Comparison of ENCODE assay signal across 30 cellular contexts in the genomic region with DNA sequence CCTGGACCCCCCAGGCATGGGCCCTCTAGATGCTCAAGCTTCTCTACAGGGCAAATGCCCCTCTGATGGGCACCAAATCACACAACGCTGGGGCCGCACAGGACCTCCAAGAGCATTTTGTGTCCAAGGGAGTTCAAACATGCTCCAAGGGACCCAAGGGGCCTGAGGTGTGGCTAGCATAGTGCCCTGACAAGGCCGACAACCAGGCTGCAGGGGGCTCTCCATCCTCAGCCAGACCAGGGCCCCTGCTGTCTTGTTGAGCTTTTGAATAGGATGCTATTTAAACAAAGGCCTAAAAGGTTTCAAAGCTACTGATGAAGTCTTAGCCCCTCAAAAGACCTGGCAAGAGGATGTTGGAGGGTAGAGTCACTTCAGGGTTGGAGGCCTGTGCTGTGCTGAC. TPM values are rescaled to one million over a fixed set of nuclear protein-coding genes. Genes with fewer than 3 reads are reported as not detected.
"Had no signal": no experiment of that assay in that cellular context is flagged by ENCODE, and none has a peak within 500 bp of the region (broad histone marks: within the 10 kb centered on the region; RNA-seq: fewer than 3 reads in every experiment).

No MANE protein-coding gene starts in this region.

- H3K36me3 ChIP-seq: brain microvascular endothelial cell, colonic mucosa, esophagus muscularis mucosa, gastrocnemius medialis, WERI-Rb-1 had no signal

- H3K27ac Mint-ChIP-seq: activated B cell treated with CpG ODN at 0.5 μM for 24 hours; activated CD8-positive, alpha-beta T cell treated with anti-CD3 and anti-CD28 coated beads for 36 hours; activated naive CD8-positive, alpha-beta T cell; activated T-helper 17 cell treated with anti-CD3 and anti-CD28 coated beads, Interleukin-2, amount 50 U/mL, for 72 hours; T-helper 17 cell; T-helper 2 cell treated with Interferon-gamma antibody and Interleukin-4, amounts not matched to agents 5 μg/mL and 100 μg/mL, for 36 hours had no signal

- H3K27ac ChIP-seq: brain microvascular endothelial cell, colonic mucosa, dorsolateral prefrontal cortex, esophagus muscularis mucosa, foreskin keratinocyte, gastrocnemius medialis, WERI-Rb-1 had no signal

- H3K4me1 ChIP-seq: colonic mucosa, esophagus muscularis mucosa, foreskin keratinocyte, gastrocnemius medialis had no signal

- H3K4me3 ChIP-seq: colonic mucosa, dorsolateral prefrontal cortex, esophagus muscularis mucosa, gastrocnemius medialis had no signal

- H3K4me3 Mint-ChIP-seq: activated B cell treated with CpG ODN at 0.5 μM for 24 hours; activated CD8-positive, alpha-beta T cell treated with anti-CD3 and anti-CD28 coated beads for 36 hours; activated naive CD8-positive, alpha-beta T cell; activated T-cell treated with anti-CD3 and anti-CD28 coated beads, Interleukin-2, amount 50 U/mL, for 4 hours; activated T-helper 17 cell treated with anti-CD3 and anti-CD28 coated beads, Interleukin-2, amount 50 U/mL, for 72 hours; T-helper 2 cell treated with Interferon-gamma antibody and Interleukin-4, amounts not matched to agents 5 μg/mL and 100 μg/mL, for 36 hours had no signal

- H3K9me3 ChIP-seq: colonic mucosa, esophagus muscularis mucosa, gastrocnemius medialis had no signal

- H3K4me1 Mint-ChIP-seq: activated B cell treated with CpG ODN at 0.5 μM for 24 hours; activated T-helper 17 cell treated with anti-CD3 and anti-CD28 coated beads, Interleukin-2, amount 50 U/mL, for 72 hours; T-helper 17 cell had no signal

- H3K36me3 Mint-ChIP-seq: activated naive CD8-positive, alpha-beta T cell had no signal

- H3K27me3 ChIP-seq: gastrocnemius medialis had no signal

- DNase-seq: activated B cell treated with CpG ODN at 0.5 μM for 24 hours; activated CD4-positive, alpha-beta T cell treated with anti-CD3 and anti-CD28 coated beads for 48 hours; activated CD4-positive, alpha-beta T cell treated with anti-CD3 and anti-CD28 coated beads, Interleukin-2, amount 50 U/mL, for 1 hour; activated CD4-positive, alpha-beta T cell treated with anti-CD3 and anti-CD28 coated beads, Interleukin-2, amount 50 U/mL, for 48 hours; activated CD8-positive, alpha-beta memory T cell treated with anti-CD3 and anti-CD28 coated beads for 24 hours; activated CD8-positive, alpha-beta T cell treated with anti-CD3 and anti-CD28 coated beads for 36 hours; activated effector memory CD4-positive, alpha-beta T cell treated with Interleukin-2 at 50 U/mL for 16 hours; activated gamma-delta T cell treated with Interleukin-2 at 50 U/mL for 16 hours; activated naive CD4-positive, alpha-beta T cell treated with anti-CD3 and anti-CD28 coated beads, Interleukin-2, amount 50 U/mL, for 16 hours; activated naive CD4-positive, alpha-beta T cell treated with Interleukin-2 at 50 U/mL for 16 hours; activated T-cell treated with anti-CD3 and anti-CD28 coated beads, Interleukin-2, amount 50 U/mL, for 4 hours; amniotic stem cell; anterior cingulate cortex; brain microvascular endothelial cell; colonic mucosa; dorsolateral prefrontal cortex; effector memory CD4-positive, alpha-beta T cell; erythroblast; foreskin keratinocyte; gastrocnemius medialis; glutamatergic neuron; T-helper 1 cell; T-helper 17 cell; T1000; WERI-Rb-1 had no signal

- H3K9me3 Mint-ChIP-seq: activated B cell treated with CpG ODN at 0.5 μM for 24 hours; activated CD8-positive, alpha-beta T cell treated with anti-CD3 and anti-CD28 coated beads for 36 hours; activated T-cell treated with anti-CD3 and anti-CD28 coated beads, Interleukin-2, amount 50 U/mL, for 4 hours; activated T-helper 17 cell treated with anti-CD3 and anti-CD28 coated beads, Interleukin-2, amount 50 U/mL, for 72 hours; T-helper 2 cell treated with Interferon-gamma antibody and Interleukin-4, amounts not matched to agents 5 μg/mL and 100 μg/mL, for 36 hours had no signal

RNA-seq across cellular contexts. Expression of a gene that starts 33.1 kb away (rescaled TPM):
- total RNA-seq: activated B cell treated with CpG ODN at 0.5 μM for 24 hours; activated CD8-positive, alpha-beta T cell treated with anti-CD3 and anti-CD28 coated beads for 36 hours; activated T-cell treated with anti-CD3 and anti-CD28 coated beads, Interleukin-2, amount 50 U/mL, for 4 hours; activated T-helper 17 cell treated with anti-CD3 and anti-CD28 coated beads, Interleukin-2, amount 50 U/mL, for 72 hours; bronchial epithelial cell; colonic mucosa; foreskin keratinocyte; T-helper 17 cell had no signal
